Comparison of ENCODE assay signal across 9 cellular contexts in genomic region chr7:151410405-151411390, GRCh38. TPM values are rescaled to one million over a fixed set of nuclear protein-coding genes. Genes with fewer than 3 reads are reported as not detected.
A peak's percentile ranks its signal among the peaks of the same experiment; 100 is the strongest.
DNase-seq lines count a peak whose midpoint lies in the region; ATAC-seq and TF ChIP-seq lines count a peak whose summit lies in the region.
"Had no signal": no experiment of that assay in that cellular context is flagged by ENCODE, and none has a peak within 500 bp of the region (broad histone marks: within the 10 kb centered on the region; RNA-seq: fewer than 3 reads in every experiment).

No MANE protein-coding gene starts in this region.

- 37 to 48% methylated on average over 20 to 51 of the region's 55 CpGs for WGBS in body of pancreas, 2 donors
- WGBS in stomach, 5 donors = 24 to 53% (median 26%) methylated on average over 27 to 55 of the region's 55 CpGs

- H3K36me3 ChIP-seq in body of pancreas (replicated peaks in 1 of 2; ENCODE audit: insufficient read depth in 1 of 2, low read depth in 2 of 2) (no peaks in the 10 kb centered on the region), stomach (no peaks in the 10 kb centered on the region)

- H3K4me1 ChIP-seq in body of pancreas (peaks cover 17% of the 10 kb centered on the region), stomach (peaks cover 19 to 28% (median 28%) of the 10 kb centered on the region in 4 donors)

- H3K4me3 ChIP-seq in body of pancreas = peak overlapping the region; percentile 13 to 28
- peak overlapping the region; percentile 51 to 55 (median 52) for H3K4me3 ChIP-seq in stomach

- TF ChIP-seq CTCF in body of pancreas (IDR thresholded peaks at IDR 0.05) (no peak), stomach (IDR thresholded peaks at IDR 0.05) (no peak)

- H3K27ac ChIP-seq in body of pancreas = no peak overlapping the region
- H3K27ac ChIP-seq in layer of hippocampus (ENCODE audit: low read depth, low read length) = peak overlapping the region; percentile 30
- peak overlapping the region; percentile 45 to 83 (median 69) for H3K27ac ChIP-seq in stomach

- peak; percentile 6 for ATAC-seq in body of pancreas

- H3K27me3 ChIP-seq in body of pancreas (peaks cover 0 to 12% of the 10 kb centered on the region in 2 donors), layer of hippocampus (ENCODE audit: control insufficient read depth, insufficient read depth, low read length) (peaks cover 25% of the 10 kb centered on the region), stomach (peaks cover 11 to 55% (median 32%) of the 10 kb centered on the region in 3 donors)

- TF ChIP-seq EP300 in stomach (IDR thresholded peaks at IDR 0.05) = no peak

- TF ChIP-seq POLR2A in body of pancreas (IDR thresholded peaks at IDR 0.05) (no peak), stomach (IDR thresholded peaks at IDR 0.05) (no peak)

- no peaks in the 10 kb centered on the region for H3K9me3 ChIP-seq in body of pancreas
- no peaks in the 10 kb centered on the region for H3K9me3 ChIP-seq in stomach

- intact Hi-C loops in body of pancreas (cut with DNase I) (no loop called here), stomach (cut with DNase I; ENCODE audit: low total_unique reads) (no loop called here)

- DNase-seq in NCI-H1417 (lab: John Stamatoyannopoulos, UW) (peak in 2 of 3 experiments; percentile 53 to 58), NCI-H1417 treated with DMSO at 0.1 percent for 48 hours (lab: John Stamatoyannopoulos, UW) (no peak), body of pancreas (no peak), stomach (no peak), kidney glomerular epithelial cell (lab: John Stamatoyannopoulos, UW) (no peak), DMS53 treated with DMSO at 0.1 percent for 48 hours (lab: John Stamatoyannopoulos, UW; ENCODE audit: unreplicated experiment) (no peak)
- DNase-seq in activated CD8-positive, alpha-beta memory T cell treated with anti-CD3 and anti-CD28 coated beads, Interleukin-2, amount 50 U/mL, for 48 hours = no peak
- DNase-seq: activated CD4-positive, alpha-beta T cell treated with anti-CD3 and anti-CD28 coated beads, Interleukin-2, amount 10 ng/mL, durations not matched to agents 24 days and 14 days had no signal

RNA-seq across cellular contexts. Expression of gene WDR86, which starts 0.9 kb away (rescaled TPM):
- total RNA-seq in body of pancreas = 10 to 100 TPM in 1 of 2 donors, 1 to 10 TPM in 1; 3.9 to 11.2 TPM
- total RNA-seq in stomach = 10 to 100 TPM in 1 of 5 donors, 1 to 10 TPM in 4; 1.2 to 15.8 (median 6.2) TPM
- 1 to 10 TPM; 2.2 to 7.5 (median 4.1) TPM for polyA plus RNA-seq in stomach
- total RNA-seq: activated CD4-positive, alpha-beta T cell treated with anti-CD3 and anti-CD28 coated beads, Interleukin-2, amount 10 ng/mL, durations not matched to agents 24 days and 14 days had no signal

RNA-seq across cellular contexts. Expression of gene CRYGN, which starts 29.2 kb away (rescaled TPM):
- not detected for total RNA-seq in body of pancreas
- not detected for total RNA-seq in stomach
- not detected for polyA plus RNA-seq in stomach
- total RNA-seq: activated CD4-positive, alpha-beta T cell treated with anti-CD3 and anti-CD28 coated beads, Interleukin-2, amount 10 ng/mL, durations not matched to agents 24 days and 14 days had no signal

Comparison
In these comparisons a context has a peak if more than half of its experiments do, and no peak if none do; other contexts are left out.
1. DNase-seq: peak in NCI-H1417 (2 of 3); none in NCI-H1417 treated with DMSO at 0.1 percent for 48 hours (single experiment), body of pancreas (0 of 4), stomach (single experiment), kidney glomerular epithelial cell (single experiment), activated CD8-positive, alpha-beta memory T cell treated with anti-CD3 and anti-CD28 coated beads, Interleukin-2, amount 50 U/mL, for 48 hours (single experiment) and DMS53 treated with DMSO at 0.1 percent for 48 hours (single experiment).
2. H3K27ac ChIP-seq: peak in layer of hippocampus (single experiment) and stomach (5 of 5); none in body of pancreas (0 of 4).